18 cellular contexts compared by ENCODE assay signal in the genomic region with DNA sequence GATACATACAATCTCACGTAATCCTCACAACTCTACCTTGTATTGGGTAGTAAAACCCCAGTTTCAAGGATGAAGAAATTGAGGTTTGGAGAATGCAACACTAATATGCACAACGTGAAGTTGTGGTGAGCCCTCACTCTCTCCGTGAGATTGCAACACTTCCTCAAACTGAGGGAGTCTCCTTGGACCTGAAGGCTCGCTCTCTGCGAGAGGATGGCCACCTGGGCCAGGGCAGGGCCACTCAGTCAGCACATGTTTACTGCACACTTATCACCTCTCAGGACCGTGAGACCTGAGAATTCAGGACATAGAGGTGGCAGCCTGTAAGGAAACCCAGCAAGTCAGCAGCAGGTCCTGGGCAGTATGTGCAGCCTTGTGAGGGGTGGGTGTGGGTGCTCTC. TPM values are rescaled to one million over a fixed set of nuclear protein-coding genes. Genes with fewer than 3 reads are reported as not detected.
A peak's percentile ranks its signal among the peaks of the same experiment; 100 is the strongest.
DNase-seq lines count a peak whose midpoint lies in the region; ATAC-seq and FAIRE-seq lines count a peak whose summit lies in the region.
"Had no signal": no experiment of that assay in that cellular context is flagged by ENCODE, and none has a peak within 500 bp of the region (broad histone marks: within the 10 kb centered on the region; RNA-seq: fewer than 3 reads in every experiment).

No MANE protein-coding gene starts in this region.

- no peak overlapping the region for H2BK12ac ChIP-seq in neuronal stem cell (ENCODE audit: low read length)

- H2BK120ac ChIP-seq in neuronal stem cell (ENCODE audit: low read depth, low read length) = no peak overlapping the region

- no peak overlapping the region for H2AFZ ChIP-seq in neuronal stem cell (ENCODE audit: low read length)

- no peaks in the 10 kb centered on the region for H3K9me3 ChIP-seq in neuronal stem cell (replicated peaks in 1 of 2; ENCODE audit: control insufficient read depth in 2 of 2, insufficient read depth in 1 of 2, low read depth in 1 of 2, low read length in 2 of 2)
- H3K9me3 ChIP-seq: body of pancreas, thyroid gland had no signal

- DNase-seq in activated CD4-positive, alpha-beta T cell treated with anti-CD3 and anti-CD28 coated beads for 36 hours = no peak
- DNase-seq in activated CD4-positive, alpha-beta T cell treated with anti-CD3 and anti-CD28 coated beads, Interleukin-2, amount 50 U/mL, for 4 hours = no peak
- DNase-seq in MV-4-11 (lab: John Stamatoyannopoulos, UW) = peak; percentile 91
- no peak for DNase-seq in activated T-helper 1 cell treated with anti-CD3 and anti-CD28 coated beads, Interleukin-12 subunit alpha, Interleukin-12 subunit beta, Interleukin-2, Interleukin-4 antibody, amounts not matched to agents 30 ng/mL and 10 ng/mL and 1 ng/mL, durations not matched to agents 14 hours and 24 hours and 36 hours (ENCODE audit: low spot score)
- DNase-seq in neuronal stem cell (ENCODE audit: low spot score) = no peak
- no peak for DNase-seq in HEK293T (ENCODE audit: extremely low spot score)
- DNase-seq in midbrain (lab: John Stamatoyannopoulos, UW) = no peak
- no peak for DNase-seq in GM19239 (ENCODE audit: insufficient read length, low spot score)
- DNase-seq: 8988T; body of pancreas; effector memory CD4-positive, alpha-beta T cell; foreskin melanocyte; kidney; NCI-H226; T-helper 9 cell; thyroid gland had no signal

- H3K23ac ChIP-seq in neuronal stem cell (ENCODE audit: low read depth, low read length, poor library complexity) = peak overlapping the region; percentile 70

- H4K91ac ChIP-seq in neuronal stem cell (ENCODE audit: low read depth, low read length, poor library complexity) = no peak overlapping the region

- H3K27ac ChIP-seq in neuronal stem cell (replicated peaks; ENCODE audit: low read length) = no peak overlapping the region
- H3K27ac ChIP-seq: body of pancreas, thyroid gland had no signal

- H3K4me3 Mint-ChIP-seq in activated CD4-positive, alpha-beta T cell treated with anti-CD3 and anti-CD28 coated beads for 36 hours = no peak overlapping the region
- H3K4me3 Mint-ChIP-seq in activated T-helper 1 cell treated with anti-CD3 and anti-CD28 coated beads, Interleukin-12 subunit alpha, Interleukin-12 subunit beta, Interleukin-2, Interleukin-4 antibody, amounts not matched to agents 30 ng/mL and 10 ng/mL and 1 ng/mL, durations not matched to agents 14 hours and 24 hours and 36 hours = no peak overlapping the region
- H3K4me3 Mint-ChIP-seq: nephron had no signal

- no peak overlapping the region for H4K8ac ChIP-seq in neuronal stem cell (ENCODE audit: low read depth, low read length)

- no peaks in the 10 kb centered on the region for H3K27me3 ChIP-seq in neuronal stem cell (ENCODE audit: control insufficient read depth in 3 of 3, insufficient read depth in 3 of 3, low read depth in 1 of 3, low read length in 3 of 3)
- H3K27me3 ChIP-seq: body of pancreas, thyroid gland had no signal

- CTCF ChIA-PET in activated CD4-positive, alpha-beta T cell treated with anti-CD3 and anti-CD28 coated beads for 36 hours (lab: Charles Lee) = interaction anchor here (1.5 kb wide), 1 partner anchor 11 kb away, joined by 4 read pairs; no protein-coding TSS in a partner anchor
- CTCF ChIA-PET in HEK293T (lab: Yijun Ruan, JAX) = no interaction called here

- POLR2A ChIA-PET in activated CD4-positive, alpha-beta T cell treated with anti-CD3 and anti-CD28 coated beads for 36 hours (lab: Charles Lee) = no interaction called here
- POLR2A ChIA-PET in HEK293T (lab: Yijun Ruan, JAX) = no interaction called here

- peak overlapping the region; percentile 42 for H3K14ac ChIP-seq in neuronal stem cell (ENCODE audit: low read length)

- no peak overlapping the region for H3K9ac ChIP-seq in neuronal stem cell (ENCODE audit: low read depth, low read length, poor library complexity)

- H2AK5ac ChIP-seq in neuronal stem cell (ENCODE audit: low read depth, low read length) = no peak overlapping the region

- no peaks in the 10 kb centered on the region for H3K27me3 Mint-ChIP-seq in activated CD4-positive, alpha-beta T cell treated with anti-CD3 and anti-CD28 coated beads for 36 hours
- H3K27me3 Mint-ChIP-seq in activated T-helper 1 cell treated with anti-CD3 and anti-CD28 coated beads, Interleukin-12 subunit alpha, Interleukin-12 subunit beta, Interleukin-2, Interleukin-4 antibody, amounts not matched to agents 30 ng/mL and 10 ng/mL and 1 ng/mL, durations not matched to agents 14 hours and 24 hours and 36 hours (ENCODE audit: insufficient read depth) = no peaks in the 10 kb centered on the region

- no peaks in the 10 kb centered on the region for H3K4me1 ChIP-seq in neuronal stem cell (ENCODE audit: control insufficient read depth in 2 of 2, insufficient read depth in 1 of 2, low read depth in 1 of 2, low read length in 2 of 2)

- no peaks in the 10 kb centered on the region for H3K79me1 ChIP-seq in neuronal stem cell (ENCODE audit: low read depth, low read length)

- peak; percentile 30 for ATAC-seq in activated CD4-positive, alpha-beta T cell treated with anti-CD3 and anti-CD28 coated beads for 36 hours
- ATAC-seq: body of pancreas had no signal

- H3K4me1 Mint-ChIP-seq in activated CD4-positive, alpha-beta T cell treated with anti-CD3 and anti-CD28 coated beads for 36 hours = peaks cover 65% of the 10 kb centered on the region
- peaks cover 56% of the 10 kb centered on the region for H3K4me1 Mint-ChIP-seq in activated T-helper 1 cell treated with anti-CD3 and anti-CD28 coated beads, Interleukin-12 subunit alpha, Interleukin-12 subunit beta, Interleukin-2, Interleukin-4 antibody, amounts not matched to agents 30 ng/mL and 10 ng/mL and 1 ng/mL, durations not matched to agents 14 hours and 24 hours and 36 hours (ENCODE audit: low read depth)

- H3K9me3 Mint-ChIP-seq in activated CD4-positive, alpha-beta T cell treated with anti-CD3 and anti-CD28 coated beads for 36 hours (ENCODE audit: low read depth) = no peaks in the 10 kb centered on the region
- no peaks in the 10 kb centered on the region for H3K9me3 Mint-ChIP-seq in activated T-helper 1 cell treated with anti-CD3 and anti-CD28 coated beads, Interleukin-12 subunit alpha, Interleukin-12 subunit beta, Interleukin-2, Interleukin-4 antibody, amounts not matched to agents 30 ng/mL and 10 ng/mL and 1 ng/mL, durations not matched to agents 14 hours and 24 hours and 36 hours
- H3K9me3 Mint-ChIP-seq: nephron had no signal

- no peak overlapping the region for H3K4ac ChIP-seq in neuronal stem cell (ENCODE audit: low read length)

- peaks cover 35 to 85% of the 10 kb centered on the region in 2 donors for H3K36me3 ChIP-seq in neuronal stem cell (replicated peaks in 1 of 2; ENCODE audit: control insufficient read depth in 2 of 2, insufficient read depth in 2 of 2, low read length in 2 of 2)

- H3K4me3 ChIP-seq in neuronal stem cell (ENCODE audit: low read length in 2 of 2) = peak overlapping the region in 1 of 2 donors; percentile 60
- H3K4me3 ChIP-seq: body of pancreas, thyroid gland had no signal

- H3K27ac Mint-ChIP-seq in activated CD4-positive, alpha-beta T cell treated with anti-CD3 and anti-CD28 coated beads for 36 hours = peak overlapping the region; percentile 63
- H3K27ac Mint-ChIP-seq in activated T-helper 1 cell treated with anti-CD3 and anti-CD28 coated beads, Interleukin-12 subunit alpha, Interleukin-12 subunit beta, Interleukin-2, Interleukin-4 antibody, amounts not matched to agents 30 ng/mL and 10 ng/mL and 1 ng/mL, durations not matched to agents 14 hours and 24 hours and 36 hours = peak overlapping the region; percentile 59
- H3K27ac Mint-ChIP-seq: nephron had no signal

- H2BK15ac ChIP-seq in neuronal stem cell (ENCODE audit: low read length) = no peak overlapping the region

- H3K18ac ChIP-seq in neuronal stem cell (ENCODE audit: low read length) = no peak overlapping the region

- no peak overlapping the region for H3K4me2 ChIP-seq in neuronal stem cell (ENCODE audit: insufficient read depth, low read length, poor library complexity, severe bottlenecking)

- no CpG with 5 or more reads among the region's 6 CpGs for WGBS in neuronal stem cell (ENCODE audit: extremely low coverage in 2 of 2, insufficient read length in 2 of 2, insufficient replicate concordance in 1 of 2), 2 donors

- no peak overlapping the region for H2BK5ac ChIP-seq in neuronal stem cell (ENCODE audit: low read length)

- H3K36me3 Mint-ChIP-seq in activated CD4-positive, alpha-beta T cell treated with anti-CD3 and anti-CD28 coated beads for 36 hours (ENCODE audit: low read depth) = peaks cover 41% of the 10 kb centered on the region
- H3K36me3 Mint-ChIP-seq in activated T-helper 1 cell treated with anti-CD3 and anti-CD28 coated beads, Interleukin-12 subunit alpha, Interleukin-12 subunit beta, Interleukin-2, Interleukin-4 antibody, amounts not matched to agents 30 ng/mL and 10 ng/mL and 1 ng/mL, durations not matched to agents 14 hours and 24 hours and 36 hours (ENCODE audit: low read depth) = peaks cover 43% of the 10 kb centered on the region

- intact Hi-C loops in activated CD4-positive, alpha-beta T cell treated with anti-CD3 and anti-CD28 coated beads for 36 hours (cut with DNase I, micrococcal nuclease) = no loop called here
- intact Hi-C loops in activated T-helper 1 cell treated with anti-CD3 and anti-CD28 coated beads, Interleukin-12 subunit alpha, Interleukin-12 subunit beta, Interleukin-2, Interleukin-4 antibody, amounts not matched to agents 30 ng/mL and 10 ng/mL and 1 ng/mL, durations not matched to agents 14 hours and 24 hours and 36 hours (cut with micrococcal nuclease) = no loop called here

- no peak for FAIRE-seq in GM19239 (lab: Jason Lieb, UNC)
- FAIRE-seq: D721Med, kidney had no signal

RNA-seq across cellular contexts. Expression of a gene that starts 8.7 kb away (rescaled TPM):
- total RNA-seq in activated CD4-positive, alpha-beta T cell treated with anti-CD3 and anti-CD28 coated beads for 36 hours = 10 to 100 TPM; 20.1 to 21.3 TPM
- 29.0 and 30.9 TPM in 2 replicates for total RNA-seq in activated T-helper 1 cell treated with anti-CD3 and anti-CD28 coated beads, Interleukin-12 subunit alpha, Interleukin-12 subunit beta, Interleukin-2, Interleukin-4 antibody, amounts not matched to agents 30 ng/mL and 10 ng/mL and 1 ng/mL, durations not matched to agents 14 hours and 24 hours and 36 hours
- 18.4 TPM for polyA plus RNA-seq in neuronal stem cell (2013, experiment 1 of 2)
- 18.3 TPM for polyA plus RNA-seq in neuronal stem cell (2013, experiment 2 of 2)

RNA-seq across cellular contexts. Expression of a gene that starts 21.0 kb away (rescaled TPM):
- total RNA-seq in activated CD4-positive, alpha-beta T cell treated with anti-CD3 and anti-CD28 coated beads for 36 hours = 10 to 100 TPM; 39.5 to 49.4 TPM
- total RNA-seq in activated T-helper 1 cell treated with anti-CD3 and anti-CD28 coated beads, Interleukin-12 subunit alpha, Interleukin-12 subunit beta, Interleukin-2, Interleukin-4 antibody, amounts not matched to agents 30 ng/mL and 10 ng/mL and 1 ng/mL, durations not matched to agents 14 hours and 24 hours and 36 hours = 42.3 and 45.2 TPM in 2 replicates
- polyA plus RNA-seq in neuronal stem cell (2013, experiment 1 of 2) = 32.2 TPM
- 32.8 TPM for polyA plus RNA-seq in neuronal stem cell (2013, experiment 2 of 2)

RNA-seq across cellular contexts. Expression of a gene that starts 41.8 kb away (rescaled TPM):
- 10 to 100 TPM; 75.9 to 92.3 TPM for total RNA-seq in activated CD4-positive, alpha-beta T cell treated with anti-CD3 and anti-CD28 coated beads for 36 hours
- total RNA-seq in activated T-helper 1 cell treated with anti-CD3 and anti-CD28 coated beads, Interleukin-12 subunit alpha, Interleukin-12 subunit beta, Interleukin-2, Interleukin-4 antibody, amounts not matched to agents 30 ng/mL and 10 ng/mL and 1 ng/mL, durations not matched to agents 14 hours and 24 hours and 36 hours = 89.6 and 91.0 TPM in 2 replicates
- 43.3 TPM for polyA plus RNA-seq in neuronal stem cell (2013, experiment 1 of 2)
- 39.1 TPM for polyA plus RNA-seq in neuronal stem cell (2013, experiment 2 of 2)
